Comparison of ENCODE assay signal across 17 cellular contexts in genomic region chr7:79930604-79931003, GRCh38.
DNase-seq lines count a peak whose midpoint lies in the region; ATAC-seq, FAIRE-seq and TF ChIP-seq lines count a peak whose summit lies in the region.
"Had no signal": no experiment of that assay in that cellular context is flagged by ENCODE, and none has a peak within 500 bp of the region (broad histone marks: within the 10 kb centered on the region; RNA-seq: fewer than 3 reads in every experiment).

No MANE protein-coding gene starts in this region.

- no peak overlapping the region for H3K27ac ChIP-seq in astrocyte (ENCODE audit: low read depth, low read length)
- H3K27ac ChIP-seq: BLaER1 treated with 17β-estradiol and CSF1 and Interleukin-3, amounts not matched to agents 10 nM and 100 nM had no signal

- no peak for TF ChIP-seq CTCF in HFFc6 (IDR thresholded peaks at IDR 0.05)
- TF ChIP-seq CTCF in astrocyte (IDR thresholded peaks at IDR 0.05; ENCODE audit: insufficient read depth, low read depth, low read length), result no peak
- no peak for TF ChIP-seq CTCF in fibroblast of pulmonary artery (IDR thresholded peaks at IDR 0.05; ENCODE audit: low read length, missing control alignments)

- H3K4me3 ChIP-seq in astrocyte (ENCODE audit: insufficient read depth, low read depth, low read length), result no peak overlapping the region
- H3K4me3 ChIP-seq in fibroblast of pulmonary artery (replicated peaks; ENCODE audit: low read depth, low read length), result no peak overlapping the region
- H3K4me3 ChIP-seq: BLaER1 treated with 17β-estradiol and CSF1 and Interleukin-3, amounts not matched to agents 10 nM and 100 nM had no signal

- H3K9me3 Mint-ChIP-seq in HFFc6 (no peaks in the 10 kb centered on the region), astrocyte (ENCODE audit: unreplicated experiment) (no peaks in the 10 kb centered on the region)

- no peak overlapping the region for H3K4me2 ChIP-seq in astrocyte (ENCODE audit: low read length)
- H3K4me2 ChIP-seq: BLaER1 treated with 17β-estradiol and CSF1 and Interleukin-3, amounts not matched to agents 10 nM and 100 nM had no signal

- no peaks in the 10 kb centered on the region for H3K27me3 ChIP-seq in astrocyte (ENCODE audit: insufficient read depth, low read length)
- H3K27me3 ChIP-seq: BLaER1 treated with 17β-estradiol and CSF1 and Interleukin-3, amounts not matched to agents 10 nM and 100 nM had no signal

- no peak for ATAC-seq in HG03108 (IDR thresholded peaks at IDR 0.05; ENCODE audit: unreplicated experiment)
- ATAC-seq: Panc1, Right ventricle myocardium inferior had no signal

- no peak overlapping the region for H2AFZ ChIP-seq in astrocyte (ENCODE audit: low read depth, low read length)

- no peak overlapping the region for H3K9ac ChIP-seq in astrocyte (ENCODE audit: low read length)
- H3K9ac ChIP-seq: BLaER1 treated with 17β-estradiol and CSF1 and Interleukin-3, amounts not matched to agents 10 nM and 100 nM had no signal

- no peak for FAIRE-seq in astrocyte (lab: Jason Lieb, UNC)
- FAIRE-seq: H1 had no signal

- H3K27ac Mint-ChIP-seq in HFFc6 (peak overlapping the region; percentile 29; the same call in 1 of the 2 replicates), astrocyte (ENCODE audit: unreplicated experiment) (no peak overlapping the region)

- H3K36me3 Mint-ChIP-seq in HFFc6 (ENCODE audit: low read depth) (peaks cover 15% of the 10 kb centered on the region; the same call in 1 of the 2 replicates), astrocyte (ENCODE audit: low read depth, unreplicated experiment) (no peaks in the 10 kb centered on the region)

- no peaks in the 10 kb centered on the region for H3K9me3 ChIP-seq in astrocyte (ENCODE audit: insufficient read depth, low read depth, low read length)
- H3K9me3 ChIP-seq: BLaER1 treated with 17β-estradiol and CSF1 and Interleukin-3, amounts not matched to agents 10 nM and 100 nM had no signal

- DNase-seq in HFFc6 (no peak), astrocyte (ENCODE audit: low read depth) (peak; percentile 6), fibroblast of pulmonary artery (ENCODE audit: low read depth) (peak; percentile 34), stromal cell of bone marrow (ENCODE audit: low read depth) (peak; percentile 48), NCI-H1092 (lab: John Stamatoyannopoulos, UW) (no peak), A172 (ENCODE audit: low spot score) (no peak)
- DNase-seq: DMS 273 treated with DMSO at 0.1 percent for 48 hours, GF-D8, NCI-H1436 treated with DMSO at 0.1 percent for 48 hours, NCI-H2029 treated with DMSO at 0.1 percent for 48 hours, NCI-H510A treated with DMSO at 0.1 percent for 48 hours, NCI-H82 had no signal

- H3K4me1 Mint-ChIP-seq in HFFc6 (ENCODE audit: low read depth) (peaks cover 53% of the 10 kb centered on the region), astrocyte (ENCODE audit: low read depth, unreplicated experiment) (no peaks in the 10 kb centered on the region)

- no peaks in the 10 kb centered on the region for H3K4me1 ChIP-seq in astrocyte (ENCODE audit: insufficient read depth, low read length)
- H3K4me1 ChIP-seq: BLaER1 treated with 17β-estradiol and CSF1 and Interleukin-3, amounts not matched to agents 10 nM and 100 nM had no signal

- H3K36me3 ChIP-seq in astrocyte (ENCODE audit: insufficient read depth, low read length), result no peaks in the 10 kb centered on the region
- H3K36me3 ChIP-seq: BLaER1 treated with 17β-estradiol and CSF1 and Interleukin-3, amounts not matched to agents 10 nM and 100 nM had no signal

- no peaks in the 10 kb centered on the region; the same call in 1 of the 2 replicates for H3K27me3 Mint-ChIP-seq in HFFc6 (ENCODE audit: insufficient read depth)
- H3K27me3 Mint-ChIP-seq in astrocyte (ENCODE audit: low read depth, unreplicated experiment), result peaks cover 3% of the 10 kb centered on the region

- H3K4me3 Mint-ChIP-seq in HFFc6 (no peak overlapping the region), astrocyte (ENCODE audit: unreplicated experiment) (no peak overlapping the region)

- H3K79me2 ChIP-seq in astrocyte (ENCODE audit: insufficient read depth, low read length), result no peaks in the 10 kb centered on the region

- H4K20me1 ChIP-seq in astrocyte (ENCODE audit: insufficient read depth, low read length), result no peaks in the 10 kb centered on the region
- H4K20me1 ChIP-seq: BLaER1 treated with 17β-estradiol and CSF1 and Interleukin-3, amounts not matched to agents 10 nM and 100 nM had no signal

Comparison
In these comparisons a context has a peak if more than half of its experiments do, and no peak if none do; other contexts are left out.
1. DNase-seq: peak in astrocyte (single experiment), fibroblast of pulmonary artery (single experiment) and stromal cell of bone marrow (single experiment); none in HFFc6 (single experiment), NCI-H1092 (single experiment) and A172 (single experiment).